ENCODE assay signal across 22 cellular contexts in the genomic region with DNA sequence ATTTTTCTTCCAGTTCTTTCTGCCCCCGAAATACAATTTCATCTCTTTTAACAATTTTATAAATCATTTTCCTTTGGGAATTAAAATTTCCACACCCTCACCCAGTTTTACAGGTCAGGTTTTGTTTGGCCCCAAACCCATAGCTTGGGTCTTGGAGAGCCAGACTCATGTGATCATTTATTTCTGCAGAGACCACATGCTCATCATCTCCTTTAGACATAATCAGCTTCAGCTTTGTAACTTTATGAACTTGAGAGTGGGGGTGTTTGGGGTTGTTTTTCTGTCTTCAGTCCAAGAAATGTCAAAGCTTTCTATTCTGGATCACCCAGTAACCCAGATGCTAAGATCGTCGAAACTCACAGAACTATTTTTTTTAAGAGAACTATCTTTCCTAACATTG.
A peak's percentile ranks its signal among the peaks of the same experiment; 100 is the strongest.
DNase-seq lines count a peak whose midpoint lies in the region; ATAC-seq and TF ChIP-seq lines count a peak whose summit lies in the region.
"Had no signal": no experiment of that assay in that cellular context is flagged by ENCODE, and none has a peak within 500 bp of the region (broad histone marks: within the 10 kb centered on the region; RNA-seq: fewer than 3 reads in every experiment).

No MANE protein-coding gene starts in this region.

- intact Hi-C loops in heart right ventricle (cut with DNase I) (no loop called here), right cardiac atrium (cut with DNase I) (no loop called here), body of pancreas (cut with DNase I) (no loop called here), uterus (cut with DNase I; ENCODE audit: low total_unique reads) (no loop called here)

- TF ChIP-seq POLR2A in body of pancreas (IDR thresholded peaks at IDR 0.05), result no peak
- no peak for TF ChIP-seq POLR2A in uterus (IDR thresholded peaks at IDR 0.05)

- H3K27ac Mint-ChIP-seq in memory B cell, result peak overlapping the region; percentile 35
- H3K27ac Mint-ChIP-seq: activated CD4-positive, alpha-beta T cell treated with anti-CD3 and anti-CD28 coated beads, Interleukin-2, amount 10 ng/mL, durations not matched to agents 7 days and 5 days; CD14-positive monocyte; IgD-negative memory B cell; neural progenitor cell had no signal

- DNase-seq in heart right ventricle, result no peak
- no peak for DNase-seq in right cardiac atrium
- no peak for DNase-seq in body of pancreas
- no peak for DNase-seq in memory B cell (ENCODE audit: low spot score in 2 of 2)
- DNase-seq in uterus, result no peak
- DNase-seq in mesenteric fat pad (ENCODE audit: low spot score), result no peak
- DNase-seq in medulla oblongata (ENCODE audit: extremely low spot score), result no peak
- DNase-seq: activated CD4-positive, alpha-beta T cell treated with anti-CD3 and anti-CD28 coated beads, Interleukin-2, amount 10 ng/mL, durations not matched to agents 7 days and 5 days; activated CD8-positive, alpha-beta memory T cell treated with anti-CD3 and anti-CD28 coated beads, Interleukin-2, amount 50 U/mL, for 4 hours; activated effector memory CD4-positive, alpha-beta T cell treated with anti-CD3 and anti-CD28 coated beads, Interleukin-2, amount 50 U/mL, for 16 hours; GDM1; GOT3; midbrain; NCI-H1436 treated with DMSO at 0.1 percent for 48 hours; psoas muscle; spleen; T-helper 1 cell had no signal

- H3K9me3 ChIP-seq in heart right ventricle, result no peaks in the 10 kb centered on the region
- H3K9me3 ChIP-seq in right cardiac atrium (ENCODE audit: control insufficient read depth, low read length), result no peaks in the 10 kb centered on the region
- H3K9me3 ChIP-seq in body of pancreas, result no peaks in the 10 kb centered on the region
- H3K9me3 ChIP-seq in uterus, result no peaks in the 10 kb centered on the region
- H3K9me3 ChIP-seq: gastrocnemius medialis, psoas muscle, spleen had no signal

- peak overlapping the region in 7 of 10 donors; percentile 2 to 83 (median 58) for H3K27ac ChIP-seq in heart right ventricle
- H3K27ac ChIP-seq in right cardiac atrium (ENCODE audit: low read length), result no peak overlapping the region
- peak overlapping the region in 3 of 4 donors; percentile 8 to 57 (median 53) for H3K27ac ChIP-seq in body of pancreas
- peak overlapping the region; percentile 40 to 43 for H3K27ac ChIP-seq in uterus
- H3K27ac ChIP-seq: gastrocnemius medialis, neural progenitor cell, psoas muscle, spleen had no signal

- H3K4me1 ChIP-seq in heart right ventricle (peaks cover 8 to 32% (median 21%) of the 10 kb centered on the region in 9 donors), right cardiac atrium (ENCODE audit: control insufficient read depth, insufficient read depth, low read length) (peaks cover 2% of the 10 kb centered on the region), body of pancreas (peaks cover 30% of the 10 kb centered on the region), uterus (peaks cover 0 to 6% of the 10 kb centered on the region in 2 donors)

- peaks cover 22% of the 10 kb centered on the region for H3K4me1 Mint-ChIP-seq in memory B cell

- H3K36me3 ChIP-seq in heart right ventricle, result peaks cover 0 to 80% (median 18%) of the 10 kb centered on the region in 9 donors
- peaks cover 5 to 6% of the 10 kb centered on the region in 2 donors for H3K36me3 ChIP-seq in body of pancreas (replicated peaks in 1 of 2; ENCODE audit: insufficient read depth in 1 of 2, low read depth in 2 of 2)
- no peaks in the 10 kb centered on the region for H3K36me3 ChIP-seq in uterus
- H3K36me3 ChIP-seq: gastrocnemius medialis, neural progenitor cell had no signal

- no peaks in the 10 kb centered on the region for H3K27me3 ChIP-seq in heart right ventricle
- H3K27me3 ChIP-seq in right cardiac atrium (ENCODE audit: control insufficient read depth, insufficient read depth), result no peaks in the 10 kb centered on the region
- no peaks in the 10 kb centered on the region for H3K27me3 ChIP-seq in body of pancreas
- H3K27me3 ChIP-seq in uterus, result no peaks in the 10 kb centered on the region
- H3K27me3 ChIP-seq: gastrocnemius medialis, neural progenitor cell, spleen had no signal

- H3K9me3 Mint-ChIP-seq in memory B cell, result no peaks in the 10 kb centered on the region
- H3K9me3 Mint-ChIP-seq: activated CD4-positive, alpha-beta T cell treated with anti-CD3 and anti-CD28 coated beads, Interleukin-2, amount 10 ng/mL, durations not matched to agents 7 days and 5 days; CD14-positive monocyte; neural progenitor cell had no signal

- WGBS in heart right ventricle, 2 donors, result 40 to 47% methylated on average over 3 of the region's 3 CpGs
- 41% methylated on average over 3 of the region's 3 CpGs for WGBS in right cardiac atrium
- WGBS in body of pancreas, 2 donors, result 35 to 44% methylated on average over 3 of the region's 3 CpGs

- peak overlapping the region; percentile 42 for H3K4me3 Mint-ChIP-seq in memory B cell
- H3K4me3 Mint-ChIP-seq: activated CD4-positive, alpha-beta T cell treated with anti-CD3 and anti-CD28 coated beads, Interleukin-2, amount 10 ng/mL, durations not matched to agents 7 days and 5 days; CD14-positive monocyte; neural progenitor cell had no signal

- H3K4me3 ChIP-seq in heart right ventricle, result no peak overlapping the region
- H3K4me3 ChIP-seq in right cardiac atrium (ENCODE audit: low read length), result no peak overlapping the region
- no peak overlapping the region for H3K4me3 ChIP-seq in body of pancreas
- no peak overlapping the region for H3K4me3 ChIP-seq in uterus
- H3K4me3 ChIP-seq: gastrocnemius medialis, neural progenitor cell, psoas muscle, spleen had no signal

- peak in 3 of 8 donors; percentile 11 to 38 (median 34) for ATAC-seq in heart right ventricle
- no peak for ATAC-seq in right cardiac atrium
- no peak for ATAC-seq in body of pancreas
- peak; percentile 12 for ATAC-seq in memory B cell (ENCODE audit: low read depth)
- ATAC-seq in GM18870 (IDR thresholded peaks at IDR 0.05; ENCODE audit: unreplicated experiment), result no peak

- H3K36me3 Mint-ChIP-seq in memory B cell, result no peaks in the 10 kb centered on the region
- H3K36me3 Mint-ChIP-seq: CD14-positive monocyte had no signal

- TF ChIP-seq CTCF in heart right ventricle (IDR thresholded peaks at IDR 0.05) (no peak), body of pancreas (IDR thresholded peaks at IDR 0.05) (no peak), uterus (IDR thresholded peaks at IDR 0.05) (no peak)

- H3K27me3 Mint-ChIP-seq in memory B cell, result peaks cover 2% of the 10 kb centered on the region
